Comparison of ENCODE assay signal across 28 cellular contexts in the genomic region with DNA sequence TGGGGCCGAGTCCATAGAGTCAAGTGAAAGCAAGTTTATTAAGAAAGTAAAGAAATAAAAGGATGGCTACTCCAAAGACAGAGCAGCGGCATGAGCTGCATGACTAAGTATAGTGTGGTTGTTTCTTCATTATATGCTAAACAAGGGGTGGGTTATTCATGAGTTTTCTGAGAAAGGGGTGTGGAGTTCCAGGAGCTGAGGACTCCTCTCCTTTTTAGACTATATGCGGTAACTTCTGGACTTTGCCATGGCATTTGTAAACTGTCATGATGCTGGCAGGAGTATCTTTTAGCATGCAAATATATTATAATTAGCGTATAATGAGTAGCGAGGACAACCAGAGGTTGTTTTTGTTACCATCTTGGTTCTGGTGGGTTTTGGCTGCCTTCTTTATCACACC.
"Had no signal": no experiment of that assay in that cellular context is flagged by ENCODE, and none has a peak within 500 bp of the region (broad histone marks: within the 10 kb centered on the region; RNA-seq: fewer than 3 reads in every experiment).

No MANE protein-coding gene starts in this region.

- H3K4me1 ChIP-seq: foreskin keratinocyte, gastroesophageal sphincter, heart left ventricle, parathyroid adenoma, right atrium auricular region, stomach, testis, tibial artery had no signal

- H3K79me2 ChIP-seq: hepatocyte, parathyroid adenoma had no signal

- H3K9ac ChIP-seq: neural progenitor cell, parathyroid adenoma had no signal

- H3K4me2 ChIP-seq: hepatocyte, neural progenitor cell, smooth muscle cell had no signal

- DNase-seq: dorsolateral prefrontal cortex; effector CD4-positive, alpha-beta T cell; foreskin keratinocyte; heart left ventricle; kidney; midbrain; naive thymus-derived CD4-positive, alpha-beta T cell; stimulated activated CD4-positive, alpha-beta T cell treated with anti-CD3 and anti-CD28 coated beads, Interleukin-12 subunit alpha, Interleukin-12 subunit beta, amount 100 ng/mL, for 4 hours; stimulated activated CD4-positive, alpha-beta T cell treated with anti-CD3 and anti-CD28 coated beads, Interleukin-1b, Interleukin-23, amount 100 ng/mL, for 48 hours; stimulated activated CD4-positive, alpha-beta T cell treated with anti-CD3 and anti-CD28 coated beads, Interleukin-4, amount 100 ng/mL, for 24 hours; stimulated activated naive CD4-positive, alpha-beta T cell treated with Interleukin-2 at 50 U/mL for 16 hours; stomach; testis; tibial artery had no signal

- H3K4me3 Mint-ChIP-seq: memory B cell; naive thymus-derived CD4-positive, alpha-beta T cell; nephron; neural progenitor cell; stimulated activated effector memory CD8-positive, alpha-beta T cell treated with anti-CD3 and anti-CD28 coated beads, Interleukin-12 subunit alpha, Interleukin-12 subunit beta, amount 100 ng/mL, for 72 hours; type B pancreatic cell had no signal

- H3K36me3 Mint-ChIP-seq: memory B cell; stimulated activated effector memory CD8-positive, alpha-beta T cell treated with anti-CD3 and anti-CD28 coated beads, Interleukin-12 subunit alpha, Interleukin-12 subunit beta, amount 100 ng/mL, for 72 hours had no signal

- H3K27ac ChIP-seq: dorsolateral prefrontal cortex, foreskin keratinocyte, gastroesophageal sphincter, heart left ventricle, hepatocyte, neural progenitor cell, parathyroid adenoma, right atrium auricular region, stomach, testis, tibial artery had no signal

- H3K27me3 ChIP-seq: dorsolateral prefrontal cortex, foreskin keratinocyte, gastroesophageal sphincter, heart left ventricle, hepatocyte, neural progenitor cell, right atrium auricular region, stomach, testis, tibial artery had no signal

- H3K27ac Mint-ChIP-seq: memory B cell; naive thymus-derived CD4-positive, alpha-beta T cell; nephron; neural progenitor cell; progenitor cell of endocrine pancreas; stimulated activated effector memory CD8-positive, alpha-beta T cell treated with anti-CD3 and anti-CD28 coated beads, Interleukin-12 subunit alpha, Interleukin-12 subunit beta, amount 100 ng/mL, for 72 hours; type B pancreatic cell had no signal

- H3K27me3 Mint-ChIP-seq: memory B cell; naive thymus-derived CD4-positive, alpha-beta T cell; progenitor cell of endocrine pancreas; type B pancreatic cell had no signal

- H3K4me3 ChIP-seq: dorsolateral prefrontal cortex, gastroesophageal sphincter, heart left ventricle, hepatocyte, lung, neural progenitor cell, right atrium auricular region, smooth muscle cell, stomach, testis, tibial artery had no signal

- H3K36me3 ChIP-seq: gastroesophageal sphincter, heart left ventricle, neural progenitor cell, right atrium auricular region, stomach, tibial artery had no signal

- ATAC-seq: foreskin keratinocyte; gastroesophageal sphincter; heart left ventricle; left lobe of liver; naive thymus-derived CD4-positive, alpha-beta T cell; sciatic nerve; stimulated activated effector memory CD8-positive, alpha-beta T cell treated with anti-CD3 and anti-CD28 coated beads, Interleukin-12 subunit alpha, Interleukin-12 subunit beta, amount 100 ng/mL, for 72 hours had no signal

- H3K4me1 Mint-ChIP-seq: memory B cell; naive thymus-derived CD4-positive, alpha-beta T cell; stimulated activated effector memory CD8-positive, alpha-beta T cell treated with anti-CD3 and anti-CD28 coated beads, Interleukin-12 subunit alpha, Interleukin-12 subunit beta, amount 100 ng/mL, for 72 hours had no signal
